Comparison of ENCODE assay signal across 1 cellular context in the genomic region with DNA sequence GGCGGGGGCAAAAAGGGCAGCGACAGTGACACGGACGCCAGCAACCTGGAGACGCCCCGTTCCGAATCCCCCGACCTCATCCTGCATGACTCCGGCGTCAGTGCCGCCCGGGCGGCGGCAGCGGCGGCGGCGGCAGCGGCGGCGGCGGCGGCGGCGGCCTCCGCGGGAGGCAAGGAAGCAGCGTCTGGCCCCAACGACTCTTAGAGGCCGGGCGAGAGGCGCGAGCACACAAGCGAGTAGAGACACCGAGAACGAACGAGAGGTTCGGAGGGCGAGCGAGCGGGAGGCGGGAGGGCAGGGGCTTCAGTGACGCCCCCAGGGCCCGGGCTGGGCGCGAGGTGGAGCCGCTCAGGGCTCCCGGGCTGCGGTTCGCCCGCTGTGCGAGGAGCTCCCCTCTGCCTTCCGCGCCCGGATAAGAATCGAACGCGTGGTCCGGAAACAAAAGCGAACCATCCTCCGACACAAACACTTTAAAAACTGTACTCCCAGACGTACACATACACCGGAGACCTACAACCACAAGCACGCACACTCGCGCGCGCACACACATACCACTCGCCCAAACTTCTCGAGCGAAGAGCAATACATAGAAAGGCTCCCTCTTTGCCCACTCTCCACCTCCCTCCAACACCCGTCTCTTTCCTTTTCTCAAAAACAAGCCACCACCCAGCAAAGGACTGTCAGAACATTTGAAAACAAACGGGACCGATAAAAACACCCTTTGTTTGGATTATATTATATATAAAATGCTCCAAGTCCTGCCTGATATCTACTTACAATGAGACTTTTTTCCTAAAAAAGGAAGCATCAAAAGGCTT.
TF ChIP-seq lines count a peak whose summit lies in the region.

No MANE protein-coding gene starts in this region.

TF ChIP-seq in K562, 482 proteins besides CTCF, POLR2A, EP300 and RAD21 (continued from another document and continues in another):
- TF ChIP-seq, protein P1, sequence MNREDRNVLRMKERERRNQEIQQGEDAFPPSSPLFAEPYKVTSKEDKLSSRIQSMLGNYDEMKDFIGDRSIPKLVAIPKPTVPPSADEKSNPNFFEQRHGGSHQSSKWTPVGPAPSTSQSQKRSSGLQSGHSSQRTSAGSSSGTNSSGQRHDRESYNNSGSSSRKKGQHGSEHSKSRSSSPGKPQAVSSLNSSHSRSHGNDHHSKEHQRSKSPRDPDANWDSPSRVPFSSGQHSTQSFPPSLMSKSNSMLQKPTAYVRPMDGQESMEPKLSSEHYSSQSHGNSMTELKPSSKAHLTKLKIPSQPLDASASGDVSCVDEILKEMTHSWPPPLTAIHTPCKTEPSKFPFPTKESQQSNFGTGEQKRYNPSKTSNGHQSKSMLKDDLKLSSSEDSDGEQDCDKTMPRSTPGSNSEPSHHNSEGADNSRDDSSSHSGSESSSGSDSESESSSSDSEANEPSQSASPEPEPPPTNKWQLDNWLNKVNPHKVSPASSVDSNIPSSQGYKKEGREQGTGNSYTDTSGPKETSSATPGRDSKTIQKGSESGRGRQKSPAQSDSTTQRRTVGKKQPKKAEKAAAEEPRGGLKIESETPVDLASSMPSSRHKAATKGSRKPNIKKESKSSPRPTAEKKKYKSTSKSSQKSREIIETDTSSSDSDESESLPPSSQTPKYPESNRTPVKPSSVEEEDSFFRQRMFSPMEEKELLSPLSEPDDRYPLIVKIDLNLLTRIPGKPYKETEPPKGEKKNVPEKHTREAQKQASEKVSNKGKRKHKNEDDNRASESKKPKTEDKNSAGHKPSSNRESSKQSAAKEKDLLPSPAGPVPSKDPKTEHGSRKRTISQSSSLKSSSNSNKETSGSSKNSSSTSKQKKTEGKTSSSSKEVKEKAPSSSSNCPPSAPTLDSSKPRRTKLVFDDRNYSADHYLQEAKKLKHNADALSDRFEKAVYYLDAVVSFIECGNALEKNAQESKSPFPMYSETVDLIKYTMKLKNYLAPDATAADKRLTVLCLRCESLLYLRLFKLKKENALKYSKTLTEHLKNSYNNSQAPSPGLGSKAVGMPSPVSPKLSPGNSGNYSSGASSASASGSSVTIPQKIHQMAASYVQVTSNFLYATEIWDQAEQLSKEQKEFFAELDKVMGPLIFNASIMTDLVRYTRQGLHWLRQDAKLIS (CRISPR knock-in tag; IDR thresholded peaks at IDR 0.05) = no peak
- TF ChIP-seq ZNF707 (CRISPR knock-in tag; conservative IDR thresholded peaks at IDR 0.05) (no peak), KAT2B (IDR thresholded peaks at IDR 0.05; ENCODE audit: low read depth, low read length) (no peak), RBM25 (IDR thresholded peaks at IDR 0.05; ENCODE audit: low read depth, low read length, severe bottlenecking) (no peak), NCOA2 (IDR thresholded peaks at IDR 0.05; ENCODE audit: partially characterized antibody in 2 of 2) (no peak), L3MBTL2 (IDR thresholded peaks at IDR 0.05) (peak; percentile 0), SETDB1 (IDR thresholded peaks at IDR 0.05; ENCODE audit: low read length) (no peak), ZBTB7A (IDR thresholded peaks at IDR 0.05; ENCODE audit: borderline replicate concordance, control insufficient read depth, low read depth, low read length) (peak; percentile 57; the same call in 1 of the 2 replicates), ZNF3 (CRISPR knock-in tag; IDR thresholded peaks at IDR 0.05) (no peak), ETV1 (tag; conservative IDR thresholded peaks at IDR 0.05; ENCODE audit: low read depth) (peak; percentile 52), PTRF (tag; IDR thresholded peaks at IDR 0.05) (no peak), ZNF75A (CRISPR knock-in tag; IDR thresholded peaks at IDR 0.05) (no peak), ZBTB8A (IDR thresholded peaks at IDR 0.05; ENCODE audit: partially characterized antibody) (no peak), SRF (CRISPR knock-in tag; IDR thresholded peaks at IDR 0.05) (no peak), CHD1 (IDR thresholded peaks at IDR 0.05; ENCODE audit: low read length) (peak; percentile 64), TOE1 (IDR thresholded peaks at IDR 0.05; ENCODE audit: borderline replicate concordance) (peak; percentile 26; the same call in 1 of the 2 replicates), TOE1 (CRISPR knock-in tag; IDR thresholded peaks at IDR 0.05; ENCODE audit: borderline replicate concordance, low read depth) (no peak), SMAD4 (CRISPR knock-in tag; conservative IDR thresholded peaks at IDR 0.05) (peak; percentile 52), CREM (IDR thresholded peaks at IDR 0.05; ENCODE audit: low read depth) (no peak), RB1 (IDR thresholded peaks at IDR 0.05; ENCODE audit: low read depth) (peak; percentile 35; the same call in 1 of the 2 replicates), CEBPB (tag; IDR thresholded peaks at IDR 0.05) (no peak), ARNT (IDR thresholded peaks at IDR 0.05) (no peak), MTA1 (IDR thresholded peaks at IDR 0.05; ENCODE audit: borderline replicate concordance) (peak; percentile 37; the same call in 1 of the 2 replicates), STAT5B (CRISPR knock-in tag; IDR thresholded peaks at IDR 0.05) (no peak), FOXJ3 (CRISPR knock-in tag; IDR thresholded peaks at IDR 0.05) (no peak), MTA2 (IDR thresholded peaks at IDR 0.05; ENCODE audit: low read depth) (no peak), PHF20 (IDR thresholded peaks at IDR 0.05; ENCODE audit: partially characterized antibody) (no peak), U2AF1 (optimal IDR thresholded peaks at IDR 0.05; ENCODE audit: low read depth, low read length) (no peak), CCNT2 (IDR thresholded peaks at IDR 0.05; ENCODE audit: borderline replicate concordance, extremely low read depth, insufficient read length, low read depth, low read length) (no peak), FOXJ2 (tag; IDR thresholded peaks at IDR 0.05) (no peak), ZNF316 (IDR thresholded peaks at IDR 0.05) (no peak), CTBP1 (IDR thresholded peaks at IDR 0.05; ENCODE audit: borderline replicate concordance) (0 out of 2 replicates have a peak, but pooled peaks have one; percentile 15)
- TF ChIP-seq, protein P2, sequence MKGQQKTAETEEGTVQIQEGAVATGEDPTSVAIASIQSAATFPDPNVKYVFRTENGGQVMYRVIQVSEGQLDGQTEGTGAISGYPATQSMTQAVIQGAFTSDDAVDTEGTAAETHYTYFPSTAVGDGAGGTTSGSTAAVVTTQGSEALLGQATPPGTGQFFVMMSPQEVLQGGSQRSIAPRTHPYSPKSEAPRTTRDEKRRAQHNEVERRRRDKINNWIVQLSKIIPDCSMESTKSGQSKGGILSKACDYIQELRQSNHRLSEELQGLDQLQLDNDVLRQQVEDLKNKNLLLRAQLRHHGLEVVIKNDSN (CRISPR knock-in tag; IDR thresholded peaks at IDR 0.05) = no peak
- TF ChIP-seq, protein P3, sequence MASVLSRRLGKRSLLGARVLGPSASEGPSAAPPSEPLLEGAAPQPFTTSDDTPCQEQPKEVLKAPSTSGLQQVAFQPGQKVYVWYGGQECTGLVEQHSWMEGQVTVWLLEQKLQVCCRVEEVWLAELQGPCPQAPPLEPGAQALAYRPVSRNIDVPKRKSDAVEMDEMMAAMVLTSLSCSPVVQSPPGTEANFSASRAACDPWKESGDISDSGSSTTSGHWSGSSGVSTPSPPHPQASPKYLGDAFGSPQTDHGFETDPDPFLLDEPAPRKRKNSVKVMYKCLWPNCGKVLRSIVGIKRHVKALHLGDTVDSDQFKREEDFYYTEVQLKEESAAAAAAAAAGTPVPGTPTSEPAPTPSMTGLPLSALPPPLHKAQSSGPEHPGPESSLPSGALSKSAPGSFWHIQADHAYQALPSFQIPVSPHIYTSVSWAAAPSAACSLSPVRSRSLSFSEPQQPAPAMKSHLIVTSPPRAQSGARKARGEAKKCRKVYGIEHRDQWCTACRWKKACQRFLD (CRISPR knock-in tag; IDR thresholded peaks at IDR 0.05) = peak; percentile 70; the same call in 1 of the 2 replicates
- TF ChIP-seq, protein P4, sequence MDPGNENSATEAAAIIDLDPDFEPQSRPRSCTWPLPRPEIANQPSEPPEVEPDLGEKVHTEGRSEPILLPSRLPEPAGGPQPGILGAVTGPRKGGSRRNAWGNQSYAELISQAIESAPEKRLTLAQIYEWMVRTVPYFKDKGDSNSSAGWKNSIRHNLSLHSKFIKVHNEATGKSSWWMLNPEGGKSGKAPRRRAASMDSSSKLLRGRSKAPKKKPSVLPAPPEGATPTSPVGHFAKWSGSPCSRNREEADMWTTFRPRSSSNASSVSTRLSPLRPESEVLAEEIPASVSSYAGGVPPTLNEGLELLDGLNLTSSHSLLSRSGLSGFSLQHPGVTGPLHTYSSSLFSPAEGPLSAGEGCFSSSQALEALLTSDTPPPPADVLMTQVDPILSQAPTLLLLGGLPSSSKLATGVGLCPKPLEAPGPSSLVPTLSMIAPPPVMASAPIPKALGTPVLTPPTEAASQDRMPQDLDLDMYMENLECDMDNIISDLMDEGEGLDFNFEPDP (CRISPR knock-in tag; IDR thresholded peaks at IDR 0.05) = no peak
- TF ChIP-seq, protein P5, sequence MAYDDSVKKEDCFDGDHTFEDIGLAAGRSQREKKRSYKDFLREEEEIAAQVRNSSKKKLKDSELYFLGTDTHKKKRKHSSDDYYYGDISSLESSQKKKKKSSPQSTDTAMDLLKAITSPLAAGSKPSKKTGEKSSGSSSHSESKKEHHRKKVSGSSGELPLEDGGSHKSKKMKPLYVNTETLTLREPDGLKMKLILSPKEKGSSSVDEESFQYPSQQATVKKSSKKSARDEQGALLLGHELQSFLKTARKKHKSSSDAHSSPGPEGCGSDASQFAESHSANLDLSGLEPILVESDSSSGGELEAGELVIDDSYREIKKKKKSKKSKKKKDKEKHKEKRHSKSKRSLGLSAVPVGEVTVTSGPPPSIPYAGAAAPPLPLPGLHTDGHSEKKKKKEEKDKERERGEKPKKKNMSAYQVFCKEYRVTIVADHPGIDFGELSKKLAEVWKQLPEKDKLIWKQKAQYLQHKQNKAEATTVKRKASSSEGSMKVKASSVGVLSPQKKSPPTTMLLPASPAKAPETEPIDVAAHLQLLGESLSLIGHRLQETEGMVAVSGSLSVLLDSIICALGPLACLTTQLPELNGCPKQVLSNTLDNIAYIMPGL (CRISPR knock-in tag; IDR thresholded peaks at IDR 0.05) = no peak
- TF ChIP-seq, protein P6, sequence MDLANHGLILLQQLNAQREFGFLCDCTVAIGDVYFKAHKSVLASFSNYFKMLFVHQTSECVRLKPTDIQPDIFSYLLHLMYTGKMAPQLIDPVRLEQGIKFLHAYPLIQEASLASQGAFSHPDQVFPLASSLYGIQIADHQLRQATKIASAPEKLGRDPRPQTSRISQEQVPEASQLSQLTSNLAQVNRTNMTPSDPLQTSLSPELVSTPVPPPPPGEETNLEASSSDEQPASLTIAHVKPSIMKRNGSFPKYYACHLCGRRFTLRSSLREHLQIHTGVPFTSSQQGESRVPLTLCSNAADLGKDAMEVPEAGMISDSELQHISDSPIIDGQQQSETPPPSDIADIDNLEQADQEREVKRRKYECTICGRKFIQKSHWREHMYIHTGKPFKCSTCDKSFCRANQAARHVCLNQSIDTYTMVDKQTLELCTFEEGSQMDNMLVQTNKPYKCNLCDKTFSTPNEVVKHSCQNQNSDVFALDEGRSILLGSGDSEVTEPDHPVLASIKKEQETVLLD (IDR thresholded peaks at IDR 0.05) = peak; percentile 48; the same call in 1 of the 2 replicates
- TF ChIP-seq, protein P7, sequence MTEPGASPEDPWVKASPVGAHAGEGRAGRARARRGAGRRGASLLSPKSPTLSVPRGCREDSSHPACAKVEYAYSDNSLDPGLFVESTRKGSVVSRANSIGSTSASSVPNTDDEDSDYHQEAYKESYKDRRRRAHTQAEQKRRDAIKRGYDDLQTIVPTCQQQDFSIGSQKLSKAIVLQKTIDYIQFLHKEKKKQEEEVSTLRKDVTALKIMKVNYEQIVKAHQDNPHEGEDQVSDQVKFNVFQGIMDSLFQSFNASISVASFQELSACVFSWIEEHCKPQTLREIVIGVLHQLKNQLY (CRISPR knock-in tag; conservative IDR thresholded peaks at IDR 0.05) = no peak
- TF ChIP-seq, protein P8, sequence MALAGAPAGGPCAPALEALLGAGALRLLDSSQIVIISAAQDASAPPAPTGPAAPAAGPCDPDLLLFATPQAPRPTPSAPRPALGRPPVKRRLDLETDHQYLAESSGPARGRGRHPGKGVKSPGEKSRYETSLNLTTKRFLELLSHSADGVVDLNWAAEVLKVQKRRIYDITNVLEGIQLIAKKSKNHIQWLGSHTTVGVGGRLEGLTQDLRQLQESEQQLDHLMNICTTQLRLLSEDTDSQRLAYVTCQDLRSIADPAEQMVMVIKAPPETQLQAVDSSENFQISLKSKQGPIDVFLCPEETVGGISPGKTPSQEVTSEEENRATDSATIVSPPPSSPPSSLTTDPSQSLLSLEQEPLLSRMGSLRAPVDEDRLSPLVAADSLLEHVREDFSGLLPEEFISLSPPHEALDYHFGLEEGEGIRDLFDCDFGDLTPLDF (CRISPR knock-in tag; IDR thresholded peaks at IDR 0.05) = no peak
- TF ChIP-seq, protein P9, sequence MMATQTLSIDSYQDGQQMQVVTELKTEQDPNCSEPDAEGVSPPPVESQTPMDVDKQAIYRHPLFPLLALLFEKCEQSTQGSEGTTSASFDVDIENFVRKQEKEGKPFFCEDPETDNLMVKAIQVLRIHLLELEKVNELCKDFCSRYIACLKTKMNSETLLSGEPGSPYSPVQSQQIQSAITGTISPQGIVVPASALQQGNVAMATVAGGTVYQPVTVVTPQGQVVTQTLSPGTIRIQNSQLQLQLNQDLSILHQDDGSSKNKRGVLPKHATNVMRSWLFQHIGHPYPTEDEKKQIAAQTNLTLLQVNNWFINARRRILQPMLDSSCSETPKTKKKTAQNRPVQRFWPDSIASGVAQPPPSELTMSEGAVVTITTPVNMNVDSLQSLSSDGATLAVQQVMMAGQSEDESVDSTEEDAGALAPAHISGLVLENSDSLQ (IDR thresholded peaks at IDR 0.05) = no peak
- TF ChIP-seq, protein P10, sequence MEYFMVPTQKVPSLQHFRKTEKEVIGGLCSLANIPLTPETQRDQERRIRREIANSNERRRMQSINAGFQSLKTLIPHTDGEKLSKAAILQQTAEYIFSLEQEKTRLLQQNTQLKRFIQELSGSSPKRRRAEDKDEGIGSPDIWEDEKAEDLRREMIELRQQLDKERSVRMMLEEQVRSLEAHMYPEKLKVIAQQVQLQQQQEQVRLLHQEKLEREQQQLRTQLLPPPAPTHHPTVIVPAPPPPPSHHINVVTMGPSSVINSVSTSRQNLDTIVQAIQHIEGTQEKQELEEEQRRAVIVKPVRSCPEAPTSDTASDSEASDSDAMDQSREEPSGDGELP (CRISPR knock-in tag; IDR thresholded peaks at IDR 0.05; ENCODE audit: borderline replicate concordance) = no peak
- TF ChIP-seq, protein P11, sequence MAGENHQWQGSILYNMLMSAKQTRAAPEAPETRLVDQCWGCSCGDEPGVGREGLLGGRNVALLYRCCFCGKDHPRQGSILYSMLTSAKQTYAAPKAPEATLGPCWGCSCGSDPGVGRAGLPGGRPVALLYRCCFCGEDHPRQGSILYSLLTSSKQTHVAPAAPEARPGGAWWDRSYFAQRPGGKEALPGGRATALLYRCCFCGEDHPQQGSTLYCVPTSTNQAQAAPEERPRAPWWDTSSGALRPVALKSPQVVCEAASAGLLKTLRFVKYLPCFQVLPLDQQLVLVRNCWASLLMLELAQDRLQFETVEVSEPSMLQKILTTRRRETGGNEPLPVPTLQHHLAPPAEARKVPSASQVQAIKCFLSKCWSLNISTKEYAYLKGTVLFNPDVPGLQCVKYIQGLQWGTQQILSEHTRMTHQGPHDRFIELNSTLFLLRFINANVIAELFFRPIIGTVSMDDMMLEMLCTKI (IDR thresholded peaks at IDR 0.05; ENCODE audit: partially characterized antibody) = no peak
- TF ChIP-seq, protein P12, sequence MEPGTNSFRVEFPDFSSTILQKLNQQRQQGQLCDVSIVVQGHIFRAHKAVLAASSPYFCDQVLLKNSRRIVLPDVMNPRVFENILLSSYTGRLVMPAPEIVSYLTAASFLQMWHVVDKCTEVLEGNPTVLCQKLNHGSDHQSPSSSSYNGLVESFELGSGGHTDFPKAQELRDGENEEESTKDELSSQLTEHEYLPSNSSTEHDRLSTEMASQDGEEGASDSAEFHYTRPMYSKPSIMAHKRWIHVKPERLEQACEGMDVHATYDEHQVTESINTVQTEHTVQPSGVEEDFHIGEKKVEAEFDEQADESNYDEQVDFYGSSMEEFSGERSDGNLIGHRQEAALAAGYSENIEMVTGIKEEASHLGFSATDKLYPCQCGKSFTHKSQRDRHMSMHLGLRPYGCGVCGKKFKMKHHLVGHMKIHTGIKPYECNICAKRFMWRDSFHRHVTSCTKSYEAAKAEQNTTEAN (CRISPR knock-in tag; IDR thresholded peaks at IDR 0.05) = 0 out of 2 replicates have a peak, but pooled peaks have one; percentile 38
